Comparison of ENCODE assay signal across 8 cellular contexts in the genomic region with DNA sequence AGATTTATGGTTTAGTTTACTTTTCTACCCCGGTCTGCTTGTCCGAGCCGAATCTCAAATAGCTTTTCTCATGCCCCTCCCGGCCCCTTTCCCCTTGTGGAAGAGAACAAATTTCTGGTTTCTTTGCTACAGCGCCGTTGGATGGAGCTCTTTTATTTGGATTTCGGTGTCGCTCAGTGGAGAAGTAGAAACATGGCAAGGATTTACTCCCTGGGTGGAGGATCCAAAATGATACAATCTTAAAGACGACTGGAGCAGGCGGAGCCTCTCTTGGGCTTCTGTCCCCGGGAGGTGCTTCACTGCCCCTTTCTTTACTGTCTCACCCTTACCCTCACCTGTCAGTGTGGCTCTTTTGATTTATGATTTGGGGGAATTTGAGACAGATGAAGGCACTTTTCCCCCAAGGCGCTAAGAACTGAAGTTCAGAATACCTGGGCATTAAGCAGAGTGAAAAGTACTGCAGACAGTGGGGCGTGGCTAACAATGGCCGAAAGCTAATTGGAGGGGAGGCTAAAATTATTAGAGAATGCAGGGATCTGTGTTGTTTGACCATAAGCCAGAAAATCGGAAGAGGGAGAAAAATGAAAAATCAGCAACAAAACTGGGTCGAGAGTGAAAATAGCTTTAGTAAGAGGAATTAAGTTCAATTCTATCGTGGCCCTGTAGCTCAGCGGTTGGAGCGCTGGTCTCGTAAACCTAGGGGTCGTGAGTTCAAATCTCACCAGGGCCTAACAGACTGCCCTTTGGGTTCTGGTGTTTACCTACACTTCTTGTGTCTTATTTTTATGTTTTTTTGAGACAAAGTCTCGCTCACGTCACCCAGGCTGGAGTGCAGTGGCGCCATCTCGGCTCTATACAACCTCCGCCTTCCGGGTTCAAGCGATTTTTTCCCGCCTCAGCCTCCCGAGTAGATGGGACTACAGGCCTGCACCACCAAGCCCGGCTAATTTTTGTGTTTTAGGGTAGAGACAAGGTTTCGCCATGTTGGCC.
A peak's percentile ranks its signal among the peaks of the same experiment; 100 is the strongest.
DNase-seq lines count a peak whose midpoint lies in the region; ATAC-seq, FAIRE-seq and TF ChIP-seq lines count a peak whose summit lies in the region.

No MANE protein-coding gene starts in this region.

- TF ChIP-seq POLR2A in IMR-90 (IDR thresholded peaks at IDR 0.05; ENCODE audit: low read depth, low read length): no peak

- no peak overlapping the region for H2AK9ac ChIP-seq in IMR-90 (replicated peaks; ENCODE audit: low read depth, low read length, poor library complexity)

- H4K20me1 ChIP-seq in IMR-90 (ENCODE audit: insufficient read depth, low read length): no peaks in the 10 kb centered on the region
- no peaks in the 10 kb centered on the region for H4K20me1 ChIP-seq in astrocyte (ENCODE audit: insufficient read depth, low read length)

- H3K9me3 Mint-ChIP-seq in astrocyte (ENCODE audit: unreplicated experiment): no peaks in the 10 kb centered on the region

- H2AK5ac ChIP-seq in IMR-90 (ENCODE audit: low read depth, low read length): no peak overlapping the region

- no peaks in the 10 kb centered on the region for H3K36me3 Mint-ChIP-seq in astrocyte (ENCODE audit: low read depth, unreplicated experiment)

- H3K4me1 ChIP-seq in IMR-90 (ENCODE audit: control insufficient read depth, insufficient read depth, low read length): no peaks in the 10 kb centered on the region
- H3K4me1 ChIP-seq in astrocyte (ENCODE audit: insufficient read depth, low read length): peaks cover 5% of the 10 kb centered on the region
- H3K4me1 ChIP-seq in left lung: no peaks in the 10 kb centered on the region

- H3K14ac ChIP-seq in IMR-90 (replicated peaks; ENCODE audit: low read depth, low read length): no peak overlapping the region

- no peaks in the 10 kb centered on the region for H3K4me1 Mint-ChIP-seq in astrocyte (ENCODE audit: low read depth, unreplicated experiment)

- POLR2A ChIA-PET in IMR-90 (lab: Charles Lee; ENCODE audit: unreplicated experiment): no interaction called here

- H3K9ac ChIP-seq in IMR-90 (ENCODE audit: low read depth, low read length) (no peak overlapping the region), astrocyte (ENCODE audit: low read length) (peak overlapping the region; percentile 50)

- H3K27ac ChIP-seq in IMR-90 (ENCODE audit: insufficient read depth, low read length) (no peak overlapping the region), astrocyte (ENCODE audit: low read depth, low read length) (no peak overlapping the region), left lung (no peak overlapping the region)

- H2BK120ac ChIP-seq in IMR-90 (ENCODE audit: low read depth, low read length): no peak overlapping the region

- H3K79me2 ChIP-seq in astrocyte (ENCODE audit: insufficient read depth, low read length): no peaks in the 10 kb centered on the region

- H3K9me3 ChIP-seq in IMR-90 (ENCODE audit: control insufficient read depth, insufficient read depth, low read length) (no peaks in the 10 kb centered on the region), astrocyte (ENCODE audit: insufficient read depth, low read depth, low read length) (no peaks in the 10 kb centered on the region), left lung (no peaks in the 10 kb centered on the region)

- no peak overlapping the region for H2BK15ac ChIP-seq in IMR-90 (ENCODE audit: low read depth, low read length)

- H3K27me3 Mint-ChIP-seq in astrocyte (ENCODE audit: low read depth, unreplicated experiment): peaks cover 7% of the 10 kb centered on the region

- intact Hi-C loops in IMR-90 (cut with micrococcal nuclease) (no loop called here), left lung (cut with DNase I) (no loop called here)

- H2AFZ ChIP-seq in IMR-90 (replicated peaks; ENCODE audit: low read length, poor library complexity): peak overlapping the region; percentile 64
- peak overlapping the region; percentile 90 for H2AFZ ChIP-seq in astrocyte (ENCODE audit: low read depth, low read length)

- peak overlapping the region; percentile 34 for H3K27ac Mint-ChIP-seq in astrocyte (ENCODE audit: unreplicated experiment)

- CTCF ChIA-PET in IMR-90 (lab: Yijun Ruan, JAX): no interaction called here

- H3K4me2 ChIP-seq in IMR-90 (ENCODE audit: low read depth, low read length) (peak overlapping the region; percentile 99), astrocyte (ENCODE audit: low read length) (peak overlapping the region; percentile 89)

- H3K23ac ChIP-seq in IMR-90 (ENCODE audit: low read depth, low read length): no peak overlapping the region

- BruUV-seq in IMR-90 (replicated peaks; lab: Mats Ljungman, UMichigan): no TSS peak

- no peak overlapping the region for H3K18ac ChIP-seq in IMR-90 (ENCODE audit: low read depth, low read length)

- H4K8ac ChIP-seq in IMR-90 (ENCODE audit: low read depth in 2 of 2, low read length in 2 of 2): no peak overlapping the region

- H3K79me1 ChIP-seq in IMR-90 (ENCODE audit: low read depth in 1 of 2, low read length in 2 of 2): no peaks in the 10 kb centered on the region

- no peak overlapping the region for H4K91ac ChIP-seq in IMR-90 (ENCODE audit: insufficient read depth, low read depth, low read length)

- H2BK20ac ChIP-seq in IMR-90 (ENCODE audit: low read depth, low read length): no peak overlapping the region

- FAIRE-seq in D721Med (lab: Jason Lieb, UNC): no peak
- FAIRE-seq in astrocyte (lab: Jason Lieb, UNC): no peak
- FAIRE-seq in frontal cortex (lab: Jason Lieb, UNC): no peak

- in situ Hi-C loops in IMR-90 (cut with MboI; ENCODE audit: low sequenced_read_pairs): no loop called here

- peak; percentile 77 for ATAC-seq in IMR-90 (ENCODE audit: low read depth)
- peak; percentile 24 for ATAC-seq in left lung
- no peak for ATAC-seq in GM21825 (IDR thresholded peaks at IDR 0.05; ENCODE audit: unreplicated experiment)

- H2BK5ac ChIP-seq in IMR-90 (ENCODE audit: low read depth, low read length, poor library complexity, severe bottlenecking): no peak overlapping the region

- H3K4ac ChIP-seq in IMR-90 (ENCODE audit: low read depth, low read length): no peak overlapping the region

- no peaks in the 10 kb centered on the region for H3K27me3 ChIP-seq in IMR-90 (ENCODE audit: control insufficient read depth, insufficient read depth, low read length)
- H3K27me3 ChIP-seq in astrocyte (ENCODE audit: insufficient read depth, low read length): no peaks in the 10 kb centered on the region
- peaks cover 36 to 96% of the 10 kb centered on the region in 2 donors for H3K27me3 ChIP-seq in left lung

- H3K36me3 ChIP-seq in IMR-90 (ENCODE audit: control insufficient read depth, insufficient read depth, low read length) (no peaks in the 10 kb centered on the region), astrocyte (ENCODE audit: insufficient read depth, low read length) (no peaks in the 10 kb centered on the region), left lung (no peaks in the 10 kb centered on the region)

- DNase-seq in D721Med (ENCODE audit: insufficient read length, low spot score) (no peak), IMR-90 (peak; percentile 9), astrocyte (ENCODE audit: low read depth) (peak; percentile 44), left lung (no peak), mesenteric fat pad (ENCODE audit: low spot score) (no peak), frontal cortex (ENCODE audit: low spot score in 2 of 2) (no peak), NCI-H446 (lab: John Stamatoyannopoulos, UW) (no peak)

- TF ChIP-seq CTCF in D721Med (IDR thresholded peaks at IDR 0.05; ENCODE audit: insufficient read depth, missing control alignments) (peak; percentile 9), IMR-90 (conservative IDR thresholded peaks at IDR 0.05; ENCODE audit: low read depth, low read length) (no peak), astrocyte (IDR thresholded peaks at IDR 0.05; ENCODE audit: insufficient read depth, low read depth, low read length) (no peak), left lung (IDR thresholded peaks at IDR 0.05) (no peak)

- H3K4me3 ChIP-seq in IMR-90 (ENCODE audit: insufficient read depth, low read depth, low read length) (peak overlapping the region; percentile 11), astrocyte (ENCODE audit: insufficient read depth, low read depth, low read length) (peak overlapping the region; percentile 67), left lung (peak overlapping the region; percentile 13 to 19)

- no peak overlapping the region for H4K5ac ChIP-seq in IMR-90 (ENCODE audit: low read depth, low read length)

- peak overlapping the region; percentile 88 for H3K4me3 Mint-ChIP-seq in astrocyte (ENCODE audit: unreplicated experiment)

- 54% methylated on average over 12 of the region's 32 CpGs; no CpG with 5 or more reads in 1 of the 2 experiments for WGBS in IMR-90 (ENCODE audit: extremely low coverage in 2 of 2, insufficient read length in 1 of 2), 2 experiments

- dilution Hi-C loops in IMR-90 (cut with HindIII; ENCODE audit: low sequenced_read_pairs, unreplicated experiment): no loop called here

- H3K9me1 ChIP-seq in IMR-90 (ENCODE audit: insufficient read depth, low read length): no peaks in the 10 kb centered on the region

- H3K56ac ChIP-seq in IMR-90 (ENCODE audit: extremely low read depth, insufficient read depth, low read length): no peak overlapping the region

- TF ChIP-seq RAD21 in IMR-90 (IDR thresholded peaks at IDR 0.05; ENCODE audit: low read length): no peak

TF ChIP-seq in IMR-90, 13 proteins besides CTCF, POLR2A, EP300 and RAD21 (continues in another document):
- TF ChIP-seq CEBPB (IDR thresholded peaks at IDR 0.05; ENCODE audit: low read depth, low read length): no peak
- no peak for TF ChIP-seq MAZ (IDR thresholded peaks at IDR 0.05; ENCODE audit: borderline replicate concordance, low read depth, low read length)
- TF ChIP-seq USF2 (IDR thresholded peaks at IDR 0.05; ENCODE audit: low read depth, low read length): no peak
- no peak for TF ChIP-seq MXI1 (IDR thresholded peaks at IDR 0.05; ENCODE audit: borderline replicate concordance, low read depth, low read length)
- TF ChIP-seq FOS (IDR thresholded peaks at IDR 0.05; ENCODE audit: low read depth, low read length): no peak
- no peak for TF ChIP-seq MAFK (IDR thresholded peaks at IDR 0.05; ENCODE audit: low read depth, low read length)
- TF ChIP-seq CHD1 (IDR thresholded peaks at IDR 0.05; ENCODE audit: low read depth, low read length): no peak
- no peak for TF ChIP-seq RFX5 (IDR thresholded peaks at IDR 0.05; ENCODE audit: low read depth, low read length)
- TF ChIP-seq BHLHE40 (IDR thresholded peaks at IDR 0.05; ENCODE audit: low read depth, low read length): no peak
- no peak for TF ChIP-seq RCOR1 (IDR thresholded peaks at IDR 0.05; ENCODE audit: insufficient replicate concordance, low read length)

Comparison
In these comparisons a context has a peak if more than half of its experiments do, and no peak if none do; other contexts are left out.
1. DNase-seq: peak in IMR-90 (single experiment) and astrocyte (single experiment); none in D721Med (single experiment), left lung (0 of 2), mesenteric fat pad (single experiment), frontal cortex (0 of 2) and NCI-H446 (0 of 2).
2. H3K4me3 ChIP-seq: peak in every context shown above with its lines; median percentile 67 in astrocyte; 16 in left lung; 11 in IMR-90.